ENCODE assay signal across 1 cellular context in the genomic region with DNA sequence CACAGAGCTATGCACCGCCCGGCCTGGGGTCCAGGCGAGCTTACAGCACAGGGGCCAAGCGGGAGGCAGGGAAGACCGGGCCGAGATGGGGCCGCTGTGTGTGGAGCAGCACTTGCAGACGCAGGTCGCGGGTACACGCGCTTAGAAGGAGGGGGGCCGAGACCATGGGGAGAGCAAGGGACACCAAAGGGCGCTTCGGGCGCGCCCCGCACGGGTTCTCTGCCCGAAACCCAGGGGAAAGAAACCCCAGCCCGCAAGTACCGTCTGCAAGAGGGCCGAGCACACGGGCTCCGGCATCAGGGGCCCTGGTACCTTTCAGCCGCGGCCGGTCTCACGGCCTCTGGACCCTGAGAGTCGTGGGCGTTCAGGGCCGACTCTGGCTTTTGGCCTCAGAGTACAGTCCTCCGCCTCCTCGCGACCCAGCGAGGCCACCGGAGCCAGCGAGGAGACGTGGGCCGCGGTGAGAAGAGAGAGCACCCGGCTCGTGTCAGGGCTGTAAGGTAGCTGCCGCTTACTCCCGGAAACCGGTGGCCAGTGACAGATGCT.
TF ChIP-seq lines count a peak whose summit lies in the region.

No MANE protein-coding gene starts in this region.

TF ChIP-seq in K562, 482 proteins besides CTCF, POLR2A, EP300 and RAD21 (continued from another document):
- TF ChIP-seq, protein P1, sequence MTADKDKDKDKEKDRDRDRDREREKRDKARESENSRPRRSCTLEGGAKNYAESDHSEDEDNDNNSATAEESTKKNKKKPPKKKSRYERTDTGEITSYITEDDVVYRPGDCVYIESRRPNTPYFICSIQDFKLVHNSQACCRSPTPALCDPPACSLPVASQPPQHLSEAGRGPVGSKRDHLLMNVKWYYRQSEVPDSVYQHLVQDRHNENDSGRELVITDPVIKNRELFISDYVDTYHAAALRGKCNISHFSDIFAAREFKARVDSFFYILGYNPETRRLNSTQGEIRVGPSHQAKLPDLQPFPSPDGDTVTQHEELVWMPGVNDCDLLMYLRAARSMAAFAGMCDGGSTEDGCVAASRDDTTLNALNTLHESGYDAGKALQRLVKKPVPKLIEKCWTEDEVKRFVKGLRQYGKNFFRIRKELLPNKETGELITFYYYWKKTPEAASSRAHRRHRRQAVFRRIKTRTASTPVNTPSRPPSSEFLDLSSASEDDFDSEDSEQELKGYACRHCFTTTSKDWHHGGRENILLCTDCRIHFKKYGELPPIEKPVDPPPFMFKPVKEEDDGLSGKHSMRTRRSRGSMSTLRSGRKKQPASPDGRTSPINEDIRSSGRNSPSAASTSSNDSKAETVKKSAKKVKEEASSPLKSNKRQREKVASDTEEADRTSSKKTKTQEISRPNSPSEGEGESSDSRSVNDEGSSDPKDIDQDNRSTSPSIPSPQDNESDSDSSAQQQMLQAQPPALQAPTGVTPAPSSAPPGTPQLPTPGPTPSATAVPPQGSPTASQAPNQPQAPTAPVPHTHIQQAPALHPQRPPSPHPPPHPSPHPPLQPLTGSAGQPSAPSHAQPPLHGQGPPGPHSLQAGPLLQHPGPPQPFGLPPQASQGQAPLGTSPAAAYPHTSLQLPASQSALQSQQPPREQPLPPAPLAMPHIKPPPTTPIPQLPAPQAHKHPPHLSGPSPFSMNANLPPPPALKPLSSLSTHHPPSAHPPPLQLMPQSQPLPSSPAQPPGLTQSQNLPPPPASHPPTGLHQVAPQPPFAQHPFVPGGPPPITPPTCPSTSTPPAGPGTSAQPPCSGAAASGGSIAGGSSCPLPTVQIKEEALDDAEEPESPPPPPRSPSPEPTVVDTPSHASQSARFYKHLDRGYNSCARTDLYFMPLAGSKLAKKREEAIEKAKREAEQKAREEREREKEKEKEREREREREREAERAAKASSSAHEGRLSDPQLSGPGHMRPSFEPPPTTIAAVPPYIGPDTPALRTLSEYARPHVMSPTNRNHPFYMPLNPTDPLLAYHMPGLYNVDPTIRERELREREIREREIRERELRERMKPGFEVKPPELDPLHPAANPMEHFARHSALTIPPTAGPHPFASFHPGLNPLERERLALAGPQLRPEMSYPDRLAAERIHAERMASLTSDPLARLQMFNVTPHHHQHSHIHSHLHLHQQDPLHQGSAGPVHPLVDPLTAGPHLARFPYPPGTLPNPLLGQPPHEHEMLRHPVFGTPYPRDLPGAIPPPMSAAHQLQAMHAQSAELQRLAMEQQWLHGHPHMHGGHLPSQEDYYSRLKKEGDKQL (CRISPR knock-in tag; IDR thresholded peaks at IDR 0.05; ENCODE audit: borderline replicate concordance): no peak
- no peak for TF ChIP-seq GABPB2 (CRISPR knock-in tag; conservative IDR thresholded peaks at IDR 0.05)
- peak in 1 of 2 experiments; percentile 61; a peak in 2 of 4 replicates for TF ChIP-seq HDAC1 (IDR thresholded peaks at IDR 0.05)
- peak; percentile 60 for TF ChIP-seq KDM5B (IDR thresholded peaks at IDR 0.05; ENCODE audit: insufficient replicate concordance, low read depth, low read length)
- TF ChIP-seq BRD4 (IDR thresholded peaks at IDR 0.05): peak; percentile 63; the same call in 1 of the 2 replicates
- no peak for TF ChIP-seq ZFP30 (CRISPR knock-in tag; IDR thresholded peaks at IDR 0.05; ENCODE audit: borderline replicate concordance)
- no peak for TF ChIP-seq ZFPM2 (CRISPR knock-in tag; IDR thresholded peaks at IDR 0.05)
- TF ChIP-seq, protein P2, sequence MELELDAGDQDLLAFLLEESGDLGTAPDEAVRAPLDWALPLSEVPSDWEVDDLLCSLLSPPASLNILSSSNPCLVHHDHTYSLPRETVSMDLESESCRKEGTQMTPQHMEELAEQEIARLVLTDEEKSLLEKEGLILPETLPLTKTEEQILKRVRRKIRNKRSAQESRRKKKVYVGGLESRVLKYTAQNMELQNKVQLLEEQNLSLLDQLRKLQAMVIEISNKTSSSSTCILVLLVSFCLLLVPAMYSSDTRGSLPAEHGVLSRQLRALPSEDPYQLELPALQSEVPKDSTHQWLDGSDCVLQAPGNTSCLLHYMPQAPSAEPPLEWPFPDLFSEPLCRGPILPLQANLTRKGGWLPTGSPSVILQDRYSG (tag; conservative IDR thresholded peaks at IDR 0.05; ENCODE audit: low read depth): no peak
- TF ChIP-seq FOXP1 (CRISPR knock-in tag; IDR thresholded peaks at IDR 0.05): 0 out of 2 replicates have a peak, but pooled peaks have one; percentile 13
- TF ChIP-seq PREB (CRISPR knock-in tag; IDR thresholded peaks at IDR 0.05): no peak
- TF ChIP-seq, protein P3, sequence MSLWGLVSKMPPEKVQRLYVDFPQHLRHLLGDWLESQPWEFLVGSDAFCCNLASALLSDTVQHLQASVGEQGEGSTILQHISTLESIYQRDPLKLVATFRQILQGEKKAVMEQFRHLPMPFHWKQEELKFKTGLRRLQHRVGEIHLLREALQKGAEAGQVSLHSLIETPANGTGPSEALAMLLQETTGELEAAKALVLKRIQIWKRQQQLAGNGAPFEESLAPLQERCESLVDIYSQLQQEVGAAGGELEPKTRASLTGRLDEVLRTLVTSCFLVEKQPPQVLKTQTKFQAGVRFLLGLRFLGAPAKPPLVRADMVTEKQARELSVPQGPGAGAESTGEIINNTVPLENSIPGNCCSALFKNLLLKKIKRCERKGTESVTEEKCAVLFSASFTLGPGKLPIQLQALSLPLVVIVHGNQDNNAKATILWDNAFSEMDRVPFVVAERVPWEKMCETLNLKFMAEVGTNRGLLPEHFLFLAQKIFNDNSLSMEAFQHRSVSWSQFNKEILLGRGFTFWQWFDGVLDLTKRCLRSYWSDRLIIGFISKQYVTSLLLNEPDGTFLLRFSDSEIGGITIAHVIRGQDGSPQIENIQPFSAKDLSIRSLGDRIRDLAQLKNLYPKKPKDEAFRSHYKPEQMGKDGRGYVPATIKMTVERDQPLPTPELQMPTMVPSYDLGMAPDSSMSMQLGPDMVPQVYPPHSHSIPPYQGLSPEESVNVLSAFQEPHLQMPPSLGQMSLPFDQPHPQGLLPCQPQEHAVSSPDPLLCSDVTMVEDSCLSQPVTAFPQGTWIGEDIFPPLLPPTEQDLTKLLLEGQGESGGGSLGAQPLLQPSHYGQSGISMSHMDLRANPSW (CRISPR knock-in tag; IDR thresholded peaks at IDR 0.05): no peak
- peak; percentile 29 for TF ChIP-seq HMGN3 (IDR thresholded peaks at IDR 0.05; ENCODE audit: borderline replicate concordance, extremely low read depth, insufficient read length, low read depth, low read length)
- no peak for TF ChIP-seq DDX20 (tag; IDR thresholded peaks at IDR 0.05; ENCODE audit: low read depth)
